Comparison of ENCODE assay signal across 1 cellular context in the genomic region with DNA sequence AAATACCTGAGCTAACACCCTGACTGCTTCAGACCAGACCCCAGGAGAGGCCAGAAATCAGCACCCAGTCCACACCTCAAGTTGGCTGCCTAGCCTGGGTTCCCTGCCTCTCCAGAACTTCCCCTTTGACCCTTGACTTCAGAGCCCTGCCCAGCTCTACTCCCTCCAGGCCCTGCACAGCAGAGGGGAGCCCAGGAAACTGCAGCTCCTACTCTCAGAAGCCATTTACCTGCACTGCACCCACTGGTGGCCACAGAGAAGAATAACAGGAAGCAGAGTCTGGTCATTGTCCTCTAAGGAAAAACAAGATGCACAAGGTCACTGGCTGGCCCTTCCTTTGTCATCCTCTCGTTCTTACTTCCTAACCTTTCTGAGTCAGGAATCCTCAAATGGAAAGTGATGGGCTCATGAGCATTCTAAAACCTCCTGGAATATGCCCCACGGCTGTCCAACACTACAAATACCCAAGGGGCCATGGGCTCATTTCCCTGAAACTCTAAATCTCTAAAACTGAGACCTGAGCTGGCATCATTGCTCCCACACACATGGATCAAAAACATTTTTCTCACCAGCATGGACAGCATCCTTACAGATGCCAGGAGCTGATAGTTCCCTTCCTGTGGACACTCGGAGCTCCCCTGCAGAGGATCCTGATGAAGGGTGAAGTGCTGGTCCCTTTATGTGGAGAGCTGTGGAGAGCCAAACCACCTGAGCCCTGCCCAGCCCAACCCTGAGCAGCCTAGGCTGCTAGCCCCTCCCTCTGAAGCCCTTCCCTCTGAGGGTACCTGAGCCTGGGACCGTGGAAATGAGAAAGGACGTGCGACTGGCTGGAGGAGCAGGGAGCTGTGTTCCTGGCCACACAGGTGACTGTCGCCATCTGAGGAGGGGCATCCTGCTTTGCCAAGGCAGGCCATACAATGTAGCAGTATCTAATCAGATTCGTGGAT.
TF ChIP-seq lines count a peak whose summit lies in the region.

A gene (minus strand): TSS at position 652 of the 947 bp plus-strand sequence. CDS start 68 bp downstream, at position 584.

TF ChIP-seq in K562, 482 proteins besides CTCF, POLR2A, EP300 and RAD21 (continued from another document):
- TF ChIP-seq NR2C1 (IDR thresholded peaks at IDR 0.05) (no peak), NR2C1 (tag; IDR thresholded peaks at IDR 0.05) (peak; percentile 35; the same call in 1 of the 2 replicates), ZNF146 (CRISPR knock-in tag; IDR thresholded peaks at IDR 0.05; ENCODE audit: unreplicated experiment) (no peak), CBFA2T2 (conservative IDR thresholded peaks at IDR 0.05) (no peak), GATA2 (CRISPR knock-in tag; IDR thresholded peaks at IDR 0.05) (no peak), ZNF696 (CRISPR knock-in tag; conservative IDR thresholded peaks at IDR 0.05) (no peak), ZNF668 (CRISPR knock-in tag; IDR thresholded peaks at IDR 0.05) (no peak), SMC3 (conservative IDR thresholded peaks at IDR 0.05; ENCODE audit: insufficient read depth, low read depth, low read length) (peak; percentile 67; the same call in 1 of the 2 replicates), ESRRA (IDR thresholded peaks at IDR 0.05; ENCODE audit: borderline replicate concordance, low read depth) (peak; percentile 80), BACH1 (tag; IDR thresholded peaks at IDR 0.05) (no peak), POLR2B (IDR thresholded peaks at IDR 0.05; ENCODE audit: low read depth, partially characterized antibody) (no peak), SPI1 (IDR thresholded peaks at IDR 0.05; ENCODE audit: borderline replicate concordance, low read depth, low read length) (0 out of 2 replicates have a peak, but pooled peaks have one; percentile 1), ELF1 (tag; IDR thresholded peaks at IDR 0.05) (no peak), CHD2 (IDR thresholded peaks at IDR 0.05; ENCODE audit: low read depth, low read length) (no peak), XRCC3 (IDR thresholded peaks at IDR 0.05) (no peak), ELF4 (CRISPR knock-in tag; IDR thresholded peaks at IDR 0.05) (no peak)
- TF ChIP-seq, protein P1, sequence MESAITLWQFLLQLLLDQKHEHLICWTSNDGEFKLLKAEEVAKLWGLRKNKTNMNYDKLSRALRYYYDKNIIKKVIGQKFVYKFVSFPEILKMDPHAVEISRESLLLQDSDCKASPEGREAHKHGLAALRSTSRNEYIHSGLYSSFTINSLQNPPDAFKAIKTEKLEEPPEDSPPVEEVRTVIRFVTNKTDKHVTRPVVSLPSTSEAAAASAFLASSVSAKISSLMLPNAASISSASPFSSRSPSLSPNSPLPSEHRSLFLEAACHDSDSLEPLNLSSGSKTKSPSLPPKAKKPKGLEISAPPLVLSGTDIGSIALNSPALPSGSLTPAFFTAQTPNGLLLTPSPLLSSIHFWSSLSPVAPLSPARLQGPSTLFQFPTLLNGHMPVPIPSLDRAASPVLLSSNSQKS (CRISPR knock-in tag; IDR thresholded peaks at IDR 0.05): no peak
- TF ChIP-seq, protein P2, sequence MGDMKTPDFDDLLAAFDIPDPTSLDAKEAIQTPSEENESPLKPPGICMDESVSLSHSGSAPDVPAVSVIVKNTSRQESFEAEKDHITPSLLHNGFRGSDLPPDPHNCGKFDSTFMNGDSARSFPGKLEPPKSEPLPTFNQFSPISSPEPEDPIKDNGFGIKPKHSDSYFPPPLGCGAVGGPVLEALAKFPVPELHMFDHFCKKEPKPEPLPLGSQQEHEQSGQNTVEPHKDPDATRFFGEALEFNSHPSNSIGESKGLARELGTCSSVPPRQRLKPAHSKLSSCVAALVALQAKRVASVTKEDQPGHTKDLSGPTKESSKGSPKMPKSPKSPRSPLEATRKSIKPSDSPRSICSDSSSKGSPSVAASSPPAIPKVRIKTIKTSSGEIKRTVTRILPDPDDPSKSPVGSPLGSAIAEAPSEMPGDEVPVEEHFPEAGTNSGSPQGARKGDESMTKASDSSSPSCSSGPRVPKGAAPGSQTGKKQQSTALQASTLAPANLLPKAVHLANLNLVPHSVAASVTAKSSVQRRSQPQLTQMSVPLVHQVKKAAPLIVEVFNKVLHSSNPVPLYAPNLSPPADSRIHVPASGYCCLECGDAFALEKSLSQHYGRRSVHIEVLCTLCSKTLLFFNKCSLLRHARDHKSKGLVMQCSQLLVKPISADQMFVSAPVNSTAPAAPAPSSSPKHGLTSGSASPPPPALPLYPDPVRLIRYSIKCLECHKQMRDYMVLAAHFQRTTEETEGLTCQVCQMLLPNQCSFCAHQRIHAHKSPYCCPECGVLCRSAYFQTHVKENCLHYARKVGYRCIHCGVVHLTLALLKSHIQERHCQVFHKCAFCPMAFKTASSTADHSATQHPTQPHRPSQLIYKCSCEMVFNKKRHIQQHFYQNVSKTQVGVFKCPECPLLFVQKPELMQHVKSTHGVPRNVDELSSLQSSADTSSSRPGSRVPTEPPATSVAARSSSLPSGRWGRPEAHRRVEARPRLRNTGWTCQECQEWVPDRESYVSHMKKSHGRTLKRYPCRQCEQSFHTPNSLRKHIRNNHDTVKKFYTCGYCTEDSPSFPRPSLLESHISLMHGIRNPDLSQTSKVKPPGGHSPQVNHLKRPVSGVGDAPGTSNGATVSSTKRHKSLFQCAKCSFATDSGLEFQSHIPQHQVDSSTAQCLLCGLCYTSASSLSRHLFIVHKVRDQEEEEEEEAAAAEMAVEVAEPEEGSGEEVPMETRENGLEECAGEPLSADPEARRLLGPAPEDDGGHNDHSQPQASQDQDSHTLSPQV (IDR thresholded peaks at IDR 0.05): no peak
- TF ChIP-seq, protein P3, sequence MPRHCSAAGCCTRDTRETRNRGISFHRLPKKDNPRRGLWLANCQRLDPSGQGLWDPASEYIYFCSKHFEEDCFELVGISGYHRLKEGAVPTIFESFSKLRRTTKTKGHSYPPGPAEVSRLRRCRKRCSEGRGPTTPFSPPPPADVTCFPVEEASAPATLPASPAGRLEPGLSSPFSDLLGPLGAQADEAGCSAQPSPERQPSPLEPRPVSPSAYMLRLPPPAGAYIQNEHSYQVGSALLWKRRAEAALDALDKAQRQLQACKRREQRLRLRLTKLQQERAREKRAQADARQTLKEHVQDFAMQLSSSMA (CRISPR knock-in tag; IDR thresholded peaks at IDR 0.05): no peak
- TF ChIP-seq, protein P4, sequence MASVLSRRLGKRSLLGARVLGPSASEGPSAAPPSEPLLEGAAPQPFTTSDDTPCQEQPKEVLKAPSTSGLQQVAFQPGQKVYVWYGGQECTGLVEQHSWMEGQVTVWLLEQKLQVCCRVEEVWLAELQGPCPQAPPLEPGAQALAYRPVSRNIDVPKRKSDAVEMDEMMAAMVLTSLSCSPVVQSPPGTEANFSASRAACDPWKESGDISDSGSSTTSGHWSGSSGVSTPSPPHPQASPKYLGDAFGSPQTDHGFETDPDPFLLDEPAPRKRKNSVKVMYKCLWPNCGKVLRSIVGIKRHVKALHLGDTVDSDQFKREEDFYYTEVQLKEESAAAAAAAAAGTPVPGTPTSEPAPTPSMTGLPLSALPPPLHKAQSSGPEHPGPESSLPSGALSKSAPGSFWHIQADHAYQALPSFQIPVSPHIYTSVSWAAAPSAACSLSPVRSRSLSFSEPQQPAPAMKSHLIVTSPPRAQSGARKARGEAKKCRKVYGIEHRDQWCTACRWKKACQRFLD (CRISPR knock-in tag; IDR thresholded peaks at IDR 0.05): no peak
- TF ChIP-seq, protein P5, sequence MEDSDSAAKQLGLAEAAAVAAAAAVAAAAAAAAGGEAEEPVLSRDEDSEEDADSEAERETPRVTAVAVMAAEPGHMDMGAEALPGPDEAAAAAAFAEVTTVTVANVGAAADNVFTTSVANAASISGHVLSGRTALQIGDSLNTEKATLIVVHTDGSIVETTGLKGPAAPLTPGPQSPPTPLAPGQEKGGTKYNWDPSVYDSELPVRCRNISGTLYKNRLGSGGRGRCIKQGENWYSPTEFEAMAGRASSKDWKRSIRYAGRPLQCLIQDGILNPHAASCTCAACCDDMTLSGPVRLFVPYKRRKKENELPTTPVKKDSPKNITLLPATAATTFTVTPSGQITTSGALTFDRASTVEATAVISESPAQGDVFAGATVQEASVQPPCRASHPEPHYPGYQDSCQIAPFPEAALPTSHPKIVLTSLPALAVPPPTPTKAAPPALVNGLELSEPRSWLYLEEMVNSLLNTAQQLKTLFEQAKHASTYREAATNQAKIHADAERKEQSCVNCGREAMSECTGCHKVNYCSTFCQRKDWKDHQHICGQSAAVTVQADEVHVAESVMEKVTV (CRISPR knock-in tag; IDR thresholded peaks at IDR 0.05): peak; percentile 40; the same call in 1 of the 2 replicates
